Comparison of ENCODE assay signal across 12 cellular contexts in genomic region chr20:9884061-9884460, GRCh38. TPM values are rescaled to one million over a fixed set of nuclear protein-coding genes. Genes with fewer than 3 reads are reported as not detected.
DNase-seq lines count a peak whose midpoint lies in the region; ATAC-seq and TF ChIP-seq lines count a peak whose summit lies in the region.
"Had no signal": no experiment of that assay in that cellular context is flagged by ENCODE, and none has a peak within 500 bp of the region (broad histone marks: within the 10 kb centered on the region; RNA-seq: fewer than 3 reads in every experiment).

No MANE protein-coding gene starts in this region.

- ATAC-seq in GM19328 (IDR thresholded peaks at IDR 0.05; ENCODE audit: unreplicated experiment), result no peak

- DNase-seq in H7, result peak; percentile 25
- no peak for DNase-seq in epithelial cell of proximal tubule (ENCODE audit: low read depth)
- DNase-seq in NK-92 (lab: John Stamatoyannopoulos, UW; ENCODE audit: unreplicated experiment), result no peak
- DNase-seq in NCI-H1436 (lab: John Stamatoyannopoulos, UW), result no peak
- no peak for DNase-seq in COLO668 (lab: John Stamatoyannopoulos, UW; ENCODE audit: unreplicated experiment)
- DNase-seq: activated effector memory CD4-positive, alpha-beta T cell treated with Interleukin-2 at 50 U/mL for 16 hours; NCI-H187 treated with DMSO at 0.1 percent for 48 hours; occipital lobe; SHP77 had no signal

- H3K4me1 ChIP-seq in OCI-LY3 (ENCODE audit: low read length), result no peaks in the 10 kb centered on the region

- no peaks in the 10 kb centered on the region for H3K36me3 ChIP-seq in H7 (replicated peaks; ENCODE audit: control insufficient read depth, insufficient read depth, low read length)
- H3K36me3 ChIP-seq in OCI-LY3 (replicated peaks; ENCODE audit: low read depth, low read length), result no peaks in the 10 kb centered on the region

- H3K9me3 ChIP-seq in OCI-LY3 (ENCODE audit: insufficient read depth, low read length), result no peaks in the 10 kb centered on the region

- TF ChIP-seq CTCF in 22Rv1 (IDR thresholded peaks at IDR 0.05), result peak; percentile 17; the same call in 1 of the 2 replicates
- peak; percentile 35 for TF ChIP-seq CTCF in OCI-LY3 (IDR thresholded peaks at IDR 0.05; ENCODE audit: low read depth, low read length)
- peak; percentile 54 for TF ChIP-seq CTCF in epithelial cell of proximal tubule (conservative IDR thresholded peaks at IDR 0.05; ENCODE audit: low read depth, low read length)

- H3K9ac ChIP-seq in OCI-LY3 (ENCODE audit: low read length), result no peak overlapping the region

- H3K4me2 ChIP-seq in OCI-LY3 (ENCODE audit: low read length), result no peak overlapping the region

- no peak overlapping the region for H3K27ac ChIP-seq in 22Rv1
- no peak overlapping the region for H3K27ac ChIP-seq in OCI-LY3 (ENCODE audit: low read length)

- no peak overlapping the region for H3K4me3 ChIP-seq in H7 (ENCODE audit: insufficient read depth, low read depth, low read length)
- H3K4me3 ChIP-seq in OCI-LY3 (ENCODE audit: low read length), result no peak overlapping the region
- H3K4me3 ChIP-seq in epithelial cell of proximal tubule (ENCODE audit: low read depth, low read length), result no peak overlapping the region

- H3K79me2 ChIP-seq in OCI-LY3 (ENCODE audit: low read length), result no peaks in the 10 kb centered on the region

- H3K27me3 ChIP-seq in H7 (ENCODE audit: control insufficient read depth, insufficient read depth, low read length), result no peaks in the 10 kb centered on the region
- H3K27me3 ChIP-seq in OCI-LY3 (ENCODE audit: low read depth, low read length), result 0 out of 2 replicates have a peak, but pooled peaks cover 6% of the 10 kb centered on the region

- no peaks in the 10 kb centered on the region for H4K20me1 ChIP-seq in OCI-LY3 (ENCODE audit: insufficient read depth, low read length)

- no peak overlapping the region for H2AFZ ChIP-seq in OCI-LY3 (ENCODE audit: low read depth, low read length)

RNA-seq across cellular contexts. Expression of gene PAK5, which starts 45.2 kb away (rescaled TPM):
- total RNA-seq in H7 (2014; rRNA removed; shearing (Covaris generic)), result 0.03 and 0.22 TPM in 2 replicates
- not detected in 2 replicates for total RNA-seq in epithelial cell of proximal tubule
